ENCODE assay signal across 21 cellular contexts in the genomic region with DNA sequence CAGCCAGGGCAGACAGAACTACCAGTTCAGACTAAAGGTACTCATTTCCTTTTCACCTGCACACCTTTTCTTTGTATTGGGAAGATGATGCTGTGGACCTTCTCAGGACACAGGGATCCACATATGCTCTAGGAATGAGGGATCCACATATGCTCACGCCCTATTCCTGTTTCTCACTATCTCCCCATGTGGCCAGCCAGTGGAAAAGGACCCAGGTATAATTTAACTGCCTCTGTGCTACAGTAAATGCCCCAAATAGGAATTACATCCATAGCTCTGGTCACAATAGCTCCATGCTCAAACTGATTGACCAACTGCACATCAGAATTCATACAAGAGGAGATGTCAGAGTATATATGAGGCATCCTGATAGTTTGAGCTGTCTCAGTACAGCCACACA. TPM values are rescaled to one million over a fixed set of nuclear protein-coding genes. Genes with fewer than 3 reads are reported as not detected.
DNase-seq lines count a peak whose midpoint lies in the region; ATAC-seq and TF ChIP-seq lines count a peak whose summit lies in the region.
"Had no signal": no experiment of that assay in that cellular context is flagged by ENCODE, and none has a peak within 500 bp of the region (broad histone marks: within the 10 kb centered on the region; RNA-seq: fewer than 3 reads in every experiment).

No MANE protein-coding gene starts in this region.

- no peak overlapping the region for H3K27ac Mint-ChIP-seq in GM23338
- H3K27ac Mint-ChIP-seq in nephron progenitor cell, result no peak overlapping the region
- H3K27ac Mint-ChIP-seq: naive thymus-derived CD4-positive, alpha-beta T cell; T-helper 17 cell had no signal

- H3K4me1 Mint-ChIP-seq in GM23338 (peaks cover 47% of the 10 kb centered on the region), nephron progenitor cell (peaks cover 43% of the 10 kb centered on the region)
- H3K4me1 Mint-ChIP-seq: naive thymus-derived CD4-positive, alpha-beta T cell; T-helper 17 cell had no signal

- no peak overlapping the region for H3K4me2 ChIP-seq in GM23338
- H3K4me2 ChIP-seq: PC-9 had no signal

- H3K36me3 ChIP-seq in GM23338 (ENCODE audit: insufficient read depth) (no peaks in the 10 kb centered on the region; the same call in 1 of the 2 replicates), brain microvascular endothelial cell (replicated peaks) (no peaks in the 10 kb centered on the region)
- H3K36me3 ChIP-seq: breast epithelium, ovary, sigmoid colon, uterus, WERI-Rb-1 had no signal

- H3K4me3 ChIP-seq in GM23338 (no peak overlapping the region), brain microvascular endothelial cell (ENCODE audit: low read depth, low read length) (no peak overlapping the region)
- H3K4me3 ChIP-seq: breast epithelium, ovary, PC-9, sigmoid colon, uterus had no signal

- H3K4me3 Mint-ChIP-seq in GM23338 (no peak overlapping the region), nephron progenitor cell (no peak overlapping the region)
- H3K4me3 Mint-ChIP-seq: naive thymus-derived CD4-positive, alpha-beta T cell; T-helper 17 cell had no signal

- H4K20me1 ChIP-seq in GM23338 (replicated peaks; ENCODE audit: insufficient read depth), result 0 out of 2 replicates have a peak, but pooled peaks cover 6% of the 10 kb centered on the region

- H2AFZ ChIP-seq in GM23338, result no peak overlapping the region
- H2AFZ ChIP-seq: PC-9 had no signal

- intact Hi-C loops in sciatic nerve (cut with DNase I), result no loop called here

- H3K4me1 ChIP-seq in GM23338 (ENCODE audit: insufficient read depth), result peaks cover 12% of the 10 kb centered on the region
- H3K4me1 ChIP-seq: breast epithelium, uterus had no signal

- peaks cover 31% of the 10 kb centered on the region for H3K36me3 Mint-ChIP-seq in GM23338 (ENCODE audit: low read depth)
- peaks cover 59% of the 10 kb centered on the region for H3K36me3 Mint-ChIP-seq in nephron progenitor cell (ENCODE audit: low read depth)
- H3K36me3 Mint-ChIP-seq: naive thymus-derived CD4-positive, alpha-beta T cell had no signal

- H3K9me3 Mint-ChIP-seq in GM23338 (peaks cover 6% of the 10 kb centered on the region), nephron progenitor cell (peaks cover 7% of the 10 kb centered on the region)

- H3K27me3 ChIP-seq in GM23338 (ENCODE audit: insufficient read depth) (no peaks in the 10 kb centered on the region), brain microvascular endothelial cell (replicated peaks) (no peaks in the 10 kb centered on the region)
- H3K27me3 ChIP-seq: breast epithelium, ovary, sigmoid colon, uterus had no signal

- H3K79me2 ChIP-seq in GM23338 (replicated peaks; ENCODE audit: insufficient read depth), result peaks cover 24% of the 10 kb centered on the region

- 0 out of 4 replicates have a peak, but pooled peaks have one; percentile 12 to 18 for TF ChIP-seq CTCF in GM23338 (conservative IDR thresholded peaks at IDR 0.05; ENCODE audit: low read depth in 2 of 2)
- peak; percentile 15 for TF ChIP-seq CTCF in brain microvascular endothelial cell (IDR thresholded peaks at IDR 0.05; ENCODE audit: low read depth, low read length, missing control alignments)
- TF ChIP-seq CTCF in nephron progenitor cell (IDR thresholded peaks at IDR 0.05), result no peak

- ATAC-seq in GM23338 (peak; percentile 81), sciatic nerve (peak; percentile 38)
- ATAC-seq: naive thymus-derived CD4-positive, alpha-beta T cell; T-helper 17 cell had no signal

- no peak overlapping the region for H3K27ac ChIP-seq in GM23338 (ENCODE audit: low read depth)
- no peak overlapping the region for H3K27ac ChIP-seq in brain microvascular endothelial cell
- H3K27ac ChIP-seq: breast epithelium, ovary, PC-9, WERI-Rb-1 had no signal

- H3F3A ChIP-seq in GM23338 (replicated peaks; ENCODE audit: low read depth), result no peaks in the 10 kb centered on the region

- H3K9me2 ChIP-seq in GM23338 (ENCODE audit: insufficient read depth), result no peaks in the 10 kb centered on the region; the same call in 1 of the 2 replicates

- H3K27me3 Mint-ChIP-seq in GM23338 (ENCODE audit: insufficient read depth, low read depth, poor library complexity) (no peaks in the 10 kb centered on the region), nephron progenitor cell (ENCODE audit: low read depth, poor library complexity) (no peaks in the 10 kb centered on the region)

- in situ Hi-C loops in brain microvascular endothelial cell (cut with HindIII; ENCODE audit: low pct_ligation_motif_present, low sequenced_read_pairs), result no loop called here

- no peak for DNase-seq in GM23338 (ENCODE audit: low spot score)
- peak; percentile 24 for DNase-seq in OCI-M1 (lab: John Stamatoyannopoulos, UW)
- no peak for DNase-seq in brain microvascular endothelial cell
- DNase-seq in sciatic nerve (ENCODE audit: low spot score), result no peak
- DNase-seq in T-helper 2 cell, result no peak
- no peak for DNase-seq in nephron progenitor cell
- DNase-seq in hippocampal formation (lab: John Stamatoyannopoulos, UW), result no peak
- DNase-seq: activated effector memory CD4-positive, alpha-beta T cell treated with Interleukin-2 at 50 U/mL for 16 hours; DMS 273 treated with DMSO at 0.1 percent for 48 hours; naive thymus-derived CD4-positive, alpha-beta T cell; NCI-H1092 treated with DMSO at 0.1 percent for 48 hours; NCI-H1930; NCI-H2227 treated with DMSO at 0.1 percent for 48 hours; NCI-H82; ovary; PC-9; sigmoid colon; T-helper 17 cell; uterus; WERI-Rb-1 had no signal

TF ChIP-seq in GM23338, 12 proteins besides CTCF, POLR2A, EP300 and RAD21 (continues in another document):
- no peak for TF ChIP-seq STAT1 (IDR thresholded peaks at IDR 0.05; ENCODE audit: unreplicated experiment)
- TF ChIP-seq, protein P1, sequence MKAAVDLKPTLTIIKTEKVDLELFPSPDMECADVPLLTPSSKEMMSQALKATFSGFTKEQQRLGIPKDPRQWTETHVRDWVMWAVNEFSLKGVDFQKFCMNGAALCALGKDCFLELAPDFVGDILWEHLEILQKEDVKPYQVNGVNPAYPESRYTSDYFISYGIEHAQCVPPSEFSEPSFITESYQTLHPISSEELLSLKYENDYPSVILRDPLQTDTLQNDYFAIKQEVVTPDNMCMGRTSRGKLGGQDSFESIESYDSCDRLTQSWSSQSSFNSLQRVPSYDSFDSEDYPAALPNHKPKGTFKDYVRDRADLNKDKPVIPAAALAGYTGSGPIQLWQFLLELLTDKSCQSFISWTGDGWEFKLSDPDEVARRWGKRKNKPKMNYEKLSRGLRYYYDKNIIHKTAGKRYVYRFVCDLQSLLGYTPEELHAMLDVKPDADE (IDR thresholded peaks at IDR 0.05), result no peak
- no peak for TF ChIP-seq NANOG (IDR thresholded peaks at IDR 0.05; ENCODE audit: borderline replicate concordance)
- no peak for TF ChIP-seq EZH2phosphoT487 (IDR thresholded peaks at IDR 0.05; ENCODE audit: unreplicated experiment)
- no peak for TF ChIP-seq POLR2AphosphoS5 (IDR thresholded peaks at IDR 0.05; ENCODE audit: low read depth)
- TF ChIP-seq ZNF331 (CRISPR knock-in tag; IDR thresholded peaks at IDR 0.05; ENCODE audit: low read depth), result no peak
- TF ChIP-seq EZH2 (IDR thresholded peaks at IDR 0.05; ENCODE audit: low read depth, unreplicated experiment), result no peak
- TF ChIP-seq, protein P2, sequence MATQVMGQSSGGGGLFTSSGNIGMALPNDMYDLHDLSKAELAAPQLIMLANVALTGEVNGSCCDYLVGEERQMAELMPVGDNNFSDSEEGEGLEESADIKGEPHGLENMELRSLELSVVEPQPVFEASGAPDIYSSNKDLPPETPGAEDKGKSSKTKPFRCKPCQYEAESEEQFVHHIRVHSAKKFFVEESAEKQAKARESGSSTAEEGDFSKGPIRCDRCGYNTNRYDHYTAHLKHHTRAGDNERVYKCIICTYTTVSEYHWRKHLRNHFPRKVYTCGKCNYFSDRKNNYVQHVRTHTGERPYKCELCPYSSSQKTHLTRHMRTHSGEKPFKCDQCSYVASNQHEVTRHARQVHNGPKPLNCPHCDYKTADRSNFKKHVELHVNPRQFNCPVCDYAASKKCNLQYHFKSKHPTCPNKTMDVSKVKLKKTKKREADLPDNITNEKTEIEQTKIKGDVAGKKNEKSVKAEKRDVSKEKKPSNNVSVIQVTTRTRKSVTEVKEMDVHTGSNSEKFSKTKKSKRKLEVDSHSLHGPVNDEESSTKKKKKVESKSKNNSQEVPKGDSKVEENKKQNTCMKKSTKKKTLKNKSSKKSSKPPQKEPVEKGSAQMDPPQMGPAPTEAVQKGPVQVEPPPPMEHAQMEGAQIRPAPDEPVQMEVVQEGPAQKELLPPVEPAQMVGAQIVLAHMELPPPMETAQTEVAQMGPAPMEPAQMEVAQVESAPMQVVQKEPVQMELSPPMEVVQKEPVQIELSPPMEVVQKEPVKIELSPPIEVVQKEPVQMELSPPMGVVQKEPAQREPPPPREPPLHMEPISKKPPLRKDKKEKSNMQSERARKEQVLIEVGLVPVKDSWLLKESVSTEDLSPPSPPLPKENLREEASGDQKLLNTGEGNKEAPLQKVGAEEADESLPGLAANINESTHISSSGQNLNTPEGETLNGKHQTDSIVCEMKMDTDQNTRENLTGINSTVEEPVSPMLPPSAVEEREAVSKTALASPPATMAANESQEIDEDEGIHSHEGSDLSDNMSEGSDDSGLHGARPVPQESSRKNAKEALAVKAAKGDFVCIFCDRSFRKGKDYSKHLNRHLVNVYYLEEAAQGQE (IDR thresholded peaks at IDR 0.05; ENCODE audit: unreplicated experiment), result no peak
- TF ChIP-seq ZNF114 (CRISPR knock-in tag; IDR thresholded peaks at IDR 0.05), result no peak

RNA-seq across cellular contexts. Expression of a gene that starts 43.8 kb away (rescaled TPM):
- 22.7 and 26.8 TPM in 2 replicates for total RNA-seq in GM23338 (2014; rRNA removed; shearing (Covaris generic))
- 30.7 and 31.7 TPM in 2 replicates for polyA plus RNA-seq in GM23338 (2016; fragmentation: Nextera tagmentation; extraction: Ambion mirVana)
- total RNA-seq in sciatic nerve, result 21.5 TPM
- total RNA-seq: PC-9 had no signal
- polyA plus RNA-seq: naive thymus-derived CD4-positive, alpha-beta T cell had no signal
